Comparison of ENCODE assay signal across 8 cellular contexts in genomic region chr12:104215638-104216297, GRCh38. TPM values are rescaled to one million over a fixed set of nuclear protein-coding genes. Genes with fewer than 3 reads are reported as not detected.
DNase-seq lines count a peak whose midpoint lies in the region; ATAC-seq and TF ChIP-seq lines count a peak whose summit lies in the region.

Gene TXNRD1, plus strand, starts transcription at chr12:104215779. Its CDS starts 24 bp downstream, at chr12:104215803.

- H2AK5ac ChIP-seq in IMR-90 (ENCODE audit: low read depth, low read length), result peak within 1 kb of the TSS; percentile 95

- TF ChIP-seq RAD21 in IMR-90 (IDR thresholded peaks at IDR 0.05; ENCODE audit: low read length), result peak; percentile 87

- dilution Hi-C loops in IMR-90 (cut with HindIII; ENCODE audit: low sequenced_read_pairs, unreplicated experiment), result no loop called here

- H3K9me3 ChIP-seq in IMR-90 (ENCODE audit: control insufficient read depth, insufficient read depth, low read length), result no peaks in the 10 kb centered on the region

- DNase-seq in D341Med (ENCODE audit: low spot score) (peak; percentile 94), IMR-90 (peak; percentile 76), chondrocyte (ENCODE audit: low spot score) (peak; percentile 83), kidney tubule cell (ENCODE audit: low spot score) (peak; percentile 89), NCI-H2196 (lab: John Stamatoyannopoulos, UW; ENCODE audit: unreplicated experiment) (no peak)
- DNase-seq in activated CD4-positive, alpha-beta T cell treated with anti-CD3 and anti-CD28 coated beads for 1 hour, result peak; percentile 80
- DNase-seq in stimulated activated CD4-positive, alpha-beta T cell treated with anti-CD3 and anti-CD28 coated beads, Interleukin-1b, Interleukin-23, amount 100 ng/mL, for 1 hour (ENCODE audit: low read depth in 2 of 2), result peak; percentile 58 to 74

- H2AK9ac ChIP-seq in IMR-90 (replicated peaks; ENCODE audit: low read depth, low read length, poor library complexity), result peak within 1 kb of the TSS; percentile 86

- CTCF ChIA-PET in IMR-90 (lab: Yijun Ruan, JAX), result interaction anchor here (0.6 to 0.8 kb wide), 8 partner anchors 59 to 675 kb away, joined by 3 to 8 read pairs (median 4); no protein-coding TSS in a partner anchor

- peak within 1 kb of the TSS; percentile 90 for H2AFZ ChIP-seq in IMR-90 (replicated peaks; ENCODE audit: low read length, poor library complexity)

- H4K8ac ChIP-seq in IMR-90 (ENCODE audit: low read depth in 2 of 2, low read length in 2 of 2), result peak within 1 kb of the TSS; percentile 85 to 92

- peak within 1 kb of the TSS; percentile 92 for H4K91ac ChIP-seq in IMR-90 (ENCODE audit: insufficient read depth, low read depth, low read length)

- BruUV-seq in IMR-90 (replicated peaks; lab: Mats Ljungman, UMichigan), result no TSS peak

- H3K27ac Mint-ChIP-seq in chondrocyte (ENCODE audit: unreplicated experiment), result peak within 1 kb of the TSS; percentile 75

- H3K4me1 ChIP-seq in IMR-90 (ENCODE audit: control insufficient read depth, insufficient read depth, low read length), result peaks cover 13% of the 10 kb centered on the region

- H3K23ac ChIP-seq in IMR-90 (ENCODE audit: low read depth, low read length), result peak within 1 kb of the TSS; percentile 81

- no peaks in the 10 kb centered on the region for H3K36me3 ChIP-seq in IMR-90 (ENCODE audit: control insufficient read depth, insufficient read depth, low read length)

- peak within 1 kb of the TSS; percentile 85 for H3K9ac ChIP-seq in IMR-90 (ENCODE audit: low read depth, low read length)

- H3K4me3 Mint-ChIP-seq in chondrocyte (ENCODE audit: unreplicated experiment), result peak within 1 kb of the TSS; percentile 69

- peak within 1 kb of the TSS; percentile 89 for H2BK20ac ChIP-seq in IMR-90 (ENCODE audit: low read depth, low read length)

- intact Hi-C loops in IMR-90 (cut with micrococcal nuclease), result loop anchor here (5.0 kb wide), 1 partner anchor 142 kb away; no protein-coding TSS in a partner anchor

- H3K4me2 ChIP-seq in IMR-90 (ENCODE audit: low read depth, low read length), result peak within 1 kb of the TSS; percentile 79

- peak within 1 kb of the TSS; percentile 91 for H2BK5ac ChIP-seq in IMR-90 (ENCODE audit: low read depth, low read length, poor library complexity, severe bottlenecking)

- H2BK15ac ChIP-seq in IMR-90 (ENCODE audit: low read depth, low read length), result peak within 1 kb of the TSS; percentile 99; the same call in 2 of the 3 replicates

- H3K14ac ChIP-seq in IMR-90 (replicated peaks; ENCODE audit: low read depth, low read length), result peak within 1 kb of the TSS; percentile 92

- peak within 1 kb of the TSS; percentile 81 for H3K27ac ChIP-seq in IMR-90 (ENCODE audit: insufficient read depth, low read length)

- 11% methylated on average over 56 of the region's 71 CpGs; no CpG with 5 or more reads in 1 of the 2 experiments for WGBS in IMR-90 (ENCODE audit: extremely low coverage in 2 of 2, insufficient read length in 1 of 2), 2 experiments

- peak; percentile 63; the same call in 1 of the 2 replicates for TF ChIP-seq POLR2A in IMR-90 (IDR thresholded peaks at IDR 0.05; ENCODE audit: low read depth, low read length)

- H2BK120ac ChIP-seq in IMR-90 (ENCODE audit: low read depth, low read length), result peak within 1 kb of the TSS; percentile 89

- TF ChIP-seq CTCF in IMR-90 (conservative IDR thresholded peaks at IDR 0.05; ENCODE audit: low read depth, low read length) (peak; percentile 90), chondrocyte (IDR thresholded peaks at IDR 0.05) (peak; percentile 94)

- H4K5ac ChIP-seq in IMR-90 (ENCODE audit: low read depth, low read length), result peak within 1 kb of the TSS; percentile 82

- H3K27me3 ChIP-seq in IMR-90 (ENCODE audit: control insufficient read depth, insufficient read depth, low read length), result no peaks in the 10 kb centered on the region

- POLR2A ChIA-PET in IMR-90 (lab: Charles Lee; ENCODE audit: unreplicated experiment), result no interaction called here

- peaks cover 20 to 27% of the 10 kb centered on the region in 2 experiments for H3K79me1 ChIP-seq in IMR-90 (ENCODE audit: low read depth in 1 of 2, low read length in 2 of 2)

- peak within 1 kb of the TSS; percentile 80 for H3K18ac ChIP-seq in IMR-90 (ENCODE audit: low read depth, low read length)

- H3K4ac ChIP-seq in IMR-90 (ENCODE audit: low read depth, low read length), result peak within 1 kb of the TSS; percentile 95

- H3K4me3 ChIP-seq in IMR-90 (ENCODE audit: insufficient read depth, low read depth, low read length), result peak within 1 kb of the TSS; percentile 57

- peak; percentile 92 for ATAC-seq in GM21447 (IDR thresholded peaks at IDR 0.05; ENCODE audit: unreplicated experiment)
- ATAC-seq in IMR-90 (ENCODE audit: low read depth), result peak; percentile 71

- no peaks in the 10 kb centered on the region for H3K27me3 Mint-ChIP-seq in chondrocyte (ENCODE audit: low read depth)

- H3K9me3 Mint-ChIP-seq in chondrocyte (ENCODE audit: low read depth), result peaks cover 4% of the 10 kb centered on the region

- peak within 1 kb of the TSS; percentile 58 for H3K56ac ChIP-seq in IMR-90 (ENCODE audit: extremely low read depth, insufficient read depth, low read length)

- peaks cover 24% of the 10 kb centered on the region for H3K4me1 Mint-ChIP-seq in chondrocyte (ENCODE audit: low read depth)

- H4K20me1 ChIP-seq in IMR-90 (ENCODE audit: insufficient read depth, low read length), result no peaks in the 10 kb centered on the region

- H3K36me3 Mint-ChIP-seq in chondrocyte (ENCODE audit: low read depth), result no peaks in the 10 kb centered on the region

- peaks cover 10% of the 10 kb centered on the region; the same call in 1 of the 2 replicates for H3K9me1 ChIP-seq in IMR-90 (ENCODE audit: insufficient read depth, low read length)

- in situ Hi-C loops in IMR-90 (cut with MboI; ENCODE audit: low sequenced_read_pairs), result loop anchor here (5.0 kb wide), 1 partner anchor 72 kb away; no protein-coding TSS in a partner anchor

TF ChIP-seq in IMR-90, 13 proteins besides CTCF, POLR2A, EP300 and RAD21:
- TF ChIP-seq RFX5 (IDR thresholded peaks at IDR 0.05; ENCODE audit: low read depth, low read length) (no peak), USF2 (IDR thresholded peaks at IDR 0.05; ENCODE audit: low read depth, low read length) (no peak), CEBPB (IDR thresholded peaks at IDR 0.05; ENCODE audit: low read depth, low read length) (no peak), CHD1 (IDR thresholded peaks at IDR 0.05; ENCODE audit: low read depth, low read length) (no peak), FOS (IDR thresholded peaks at IDR 0.05; ENCODE audit: low read depth, low read length) (no peak), NFE2L2 (IDR thresholded peaks at IDR 0.05; ENCODE audit: low read depth, low read length) (no peak), MAFK (IDR thresholded peaks at IDR 0.05; ENCODE audit: low read depth, low read length) (no peak), RCOR1 (IDR thresholded peaks at IDR 0.05; ENCODE audit: insufficient replicate concordance, low read length) (no peak), SMC3 (IDR thresholded peaks at IDR 0.05; ENCODE audit: low read depth, low read length) (peak; percentile 88), MXI1 (IDR thresholded peaks at IDR 0.05; ENCODE audit: borderline replicate concordance, low read depth, low read length) (0 out of 2 replicates have a peak, but pooled peaks have one; percentile 49), MAZ (IDR thresholded peaks at IDR 0.05; ENCODE audit: borderline replicate concordance, low read depth, low read length) (peak; percentile 78; the same call in 1 of the 2 replicates), ELK1 (IDR thresholded peaks at IDR 0.05; ENCODE audit: borderline replicate concordance, low read depth, low read length) (no peak), BHLHE40 (IDR thresholded peaks at IDR 0.05; ENCODE audit: low read depth, low read length) (no peak)

RNA-seq across cellular contexts. Expression of gene TXNRD1, which starts in this region (rescaled TPM):
- total RNA-seq in IMR-90 (2012; rRNA removed) (582 and 671 TPM in 2 replicates), chondrocyte (82.7 to 104 TPM (median 94.5 TPM) in 3 replicates)
- 325 and 379 TPM in 2 replicates for polyA plus RNA-seq in IMR-90 (2012; rRNA removed)
- 231 and 352 TPM in 2 replicates for polyA plus RNA-seq in IMR-90 (2012; cell fraction: cytosol; rRNA removed)
- polyA plus RNA-seq in IMR-90 (2012; cell fraction: nucleus; rRNA removed; ENCODE audit: low replicate concordance), result 162 and 221 TPM in 2 replicates
